8 cellular contexts compared by ENCODE assay signal in the genomic region with DNA sequence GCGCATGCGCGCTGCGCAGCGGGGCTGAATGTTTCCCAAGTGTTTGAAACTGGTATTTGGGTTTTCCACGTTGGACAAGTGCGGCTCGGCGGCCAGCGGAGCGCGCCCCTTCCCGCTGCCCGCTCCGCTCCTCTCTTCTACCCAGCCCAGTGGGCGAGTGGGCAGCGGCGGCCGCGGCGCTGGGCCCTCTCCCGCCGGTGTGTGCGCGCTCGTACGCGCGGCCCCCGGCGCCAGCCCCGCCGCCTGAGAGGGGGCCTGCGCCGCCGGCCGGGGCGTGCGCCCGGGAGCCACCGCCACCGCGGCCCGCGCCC. TPM values are rescaled to one million over a fixed set of nuclear protein-coding genes. Genes with fewer than 3 reads are reported as not detected.
DNase-seq lines count a peak whose midpoint lies in the region; ATAC-seq, FAIRE-seq and TF ChIP-seq lines count a peak whose summit lies in the region.

A gene with protein sequence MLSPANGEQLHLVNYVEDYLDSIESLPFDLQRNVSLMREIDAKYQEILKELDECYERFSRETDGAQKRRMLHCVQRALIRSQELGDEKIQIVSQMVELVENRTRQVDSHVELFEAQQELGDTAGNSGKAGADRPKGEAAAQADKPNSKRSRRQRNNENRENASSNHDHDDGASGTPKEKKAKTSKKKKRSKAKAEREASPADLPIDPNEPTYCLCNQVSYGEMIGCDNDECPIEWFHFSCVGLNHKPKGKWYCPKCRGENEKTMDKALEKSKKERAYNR (plus strand): TSS at position 59 of the 311 bp plus-strand sequence. CDS start 450 bp downstream, outside the sequence.

- TF ChIP-seq CTCF in SK-N-SH (IDR thresholded peaks at IDR 0.05), result no peak
- TF ChIP-seq CTCF in kidney (IDR thresholded peaks at IDR 0.05; ENCODE audit: borderline replicate concordance, extremely low read depth, insufficient read depth), result no peak

- no peak for FAIRE-seq in kidney (lab: Jason Lieb, UNC)

- H3K9me3 ChIP-seq in SK-N-SH (no peaks in the 10 kb centered on the region), kidney (ENCODE audit: control insufficient read depth in 1 of 2, low read length in 2 of 2) (no peaks in the 10 kb centered on the region), subcutaneous abdominal adipose tissue (ENCODE audit: control insufficient read depth in 5 of 5, low read length in 5 of 5) (no peaks in the 10 kb centered on the region)

- 0 out of 2 replicates have a peak within 1 kb of the TSS, but pooled peaks have one; percentile 56 for H2AFZ ChIP-seq in SK-N-SH (ENCODE audit: low read depth)

- peak within 1 kb of the TSS; percentile 97 for H3K4me2 ChIP-seq in SK-N-SH

- POLR2A ChIA-PET in SK-N-SH (lab: Yijun Ruan, JAX), result no interaction called here

- peaks cover 15% of the 10 kb centered on the region for H3F3A ChIP-seq in SK-N-SH (replicated peaks; ENCODE audit: insufficient read depth)

- ATAC-seq in SK-N-SH treated with all-trans-retinoic acid at 6 μM for 48 hours (no peak), HG03469 (IDR thresholded peaks at IDR 0.05; ENCODE audit: unreplicated experiment) (no peak)
- ATAC-seq in activated naive CD4-positive, alpha-beta T cell treated with anti-CD3 and anti-CD28 coated beads, Interleukin-2, amount 50 U/mL, for 72 hours, result no peak

- H3K4me1 ChIP-seq in SK-N-SH (ENCODE audit: control insufficient read depth in 1 of 2, insufficient read depth in 2 of 2, low read depth in 1 of 2, low read length in 1 of 2) (peaks cover 3 to 6% of the 10 kb centered on the region in 2 experiments; a peak in 3 of 4 replicates), kidney (ENCODE audit: control insufficient read depth in 1 of 2, insufficient read depth in 1 of 2, low read depth in 1 of 2, low read length in 2 of 2) (peaks cover 10 to 17% of the 10 kb centered on the region in 2 donors), subcutaneous abdominal adipose tissue (ENCODE audit: control insufficient read depth in 5 of 5, insufficient read depth in 5 of 5, low read length in 5 of 5) (peaks cover 2 to 41% (median 31%) of the 10 kb centered on the region in 5 donors)

- peak within 1 kb of the TSS; percentile 100 for H3K27ac ChIP-seq in SK-N-SH (ENCODE audit: low read depth in 2 of 2, low read length in 1 of 2)
- H3K27ac ChIP-seq in kidney (ENCODE audit: low read depth in 2 of 2, low read length in 2 of 2), result peak within 1 kb of the TSS; percentile 99 to 100
- peak within 1 kb of the TSS; percentile 97 for H3K27ac ChIP-seq in subcutaneous abdominal adipose tissue (ENCODE audit: low read depth, low read length)

- peaks cover 27% of the 10 kb centered on the region for H4K20me1 ChIP-seq in SK-N-SH (ENCODE audit: insufficient read depth)

- DNase-seq in SK-N-SH (no peak), kidney (no peak), kidney glomerular epithelial cell (lab: John Stamatoyannopoulos, UW) (no peak), OCI-M2 (lab: John Stamatoyannopoulos, UW; ENCODE audit: unreplicated experiment) (no peak)
- no peak for DNase-seq in activated naive CD4-positive, alpha-beta T cell treated with anti-CD3 and anti-CD28 coated beads, Interleukin-2, amount 50 U/mL, for 72 hours (ENCODE audit: low spot score in 2 of 2)

- 3% methylated on average over 5 of the region's 45 CpGs for WGBS in SK-N-SH (ENCODE audit: low lambda C conversion rate)

- TF ChIP-seq RAD21 in SK-N-SH (IDR thresholded peaks at IDR 0.05; ENCODE audit: low read length), result no peak

- H3K4me3 ChIP-seq in SK-N-SH (ENCODE audit: low read depth in 2 of 2, low read length in 1 of 2) (peak within 1 kb of the TSS; percentile 97 to 99), kidney (ENCODE audit: low read length in 2 of 2) (peak within 1 kb of the TSS; percentile 76 to 89), subcutaneous abdominal adipose tissue (ENCODE audit: low read depth in 1 of 5, low read length in 5 of 5) (peak within 1 kb of the TSS; percentile 80 to 98 (median 92))

- peaks cover 8 to 13% of the 10 kb centered on the region in 2 donors for H3K36me3 Mint-ChIP-seq in activated naive CD4-positive, alpha-beta T cell treated with anti-CD3 and anti-CD28 coated beads, Interleukin-2, amount 50 U/mL, for 72 hours

- H3K27ac Mint-ChIP-seq in activated naive CD4-positive, alpha-beta T cell treated with anti-CD3 and anti-CD28 coated beads, Interleukin-2, amount 50 U/mL, for 72 hours, result peak within 1 kb of the TSS; percentile 99 to 100

- H3K79me2 ChIP-seq in SK-N-SH (ENCODE audit: insufficient read depth), result peaks cover 57% of the 10 kb centered on the region

- H3K9me3 Mint-ChIP-seq in activated naive CD4-positive, alpha-beta T cell treated with anti-CD3 and anti-CD28 coated beads, Interleukin-2, amount 50 U/mL, for 72 hours, result no peaks in the 10 kb centered on the region

- intact Hi-C loops in kidney (cut with DNase I), result no loop called here

- H3K9me2 ChIP-seq in SK-N-SH, result no peaks in the 10 kb centered on the region

- no peak for TF ChIP-seq EP300 in SK-N-SH (IDR thresholded peaks at IDR 0.05; ENCODE audit: borderline replicate concordance in 1 of 2, low read depth in 1 of 2, low read length in 1 of 2)

- CTCF ChIA-PET in SK-N-SH (lab: Yijun Ruan, JAX), result no interaction called here

- H3K27me3 ChIP-seq in SK-N-SH (ENCODE audit: insufficient read depth) (no peaks in the 10 kb centered on the region), subcutaneous abdominal adipose tissue (ENCODE audit: control insufficient read depth in 5 of 5, insufficient read depth in 4 of 5, low read length in 5 of 5) (no peaks in the 10 kb centered on the region)

- H3K36me3 ChIP-seq in SK-N-SH (replicated peaks in 1 of 2; ENCODE audit: control insufficient read depth in 1 of 2, insufficient read depth in 2 of 2, low read length in 1 of 2), result no peaks in the 10 kb centered on the region
- no peaks in the 10 kb centered on the region for H3K36me3 ChIP-seq in kidney (ENCODE audit: control insufficient read depth in 1 of 2, insufficient read depth in 2 of 2, low read length in 2 of 2)
- H3K36me3 ChIP-seq in subcutaneous abdominal adipose tissue (ENCODE audit: control insufficient read depth in 5 of 5, insufficient read depth in 5 of 5, low read length in 5 of 5), result no peaks in the 10 kb centered on the region

- H3K9ac ChIP-seq in SK-N-SH (peak within 1 kb of the TSS; percentile 100), kidney (ENCODE audit: low read length in 2 of 2) (peak within 1 kb of the TSS; percentile 94 to 97), subcutaneous abdominal adipose tissue (ENCODE audit: low read length in 5 of 5) (peak within 1 kb of the TSS in 4 of 5 donors; percentile 84 to 99 (median 88))

TF ChIP-seq in SK-N-SH, 30 proteins besides CTCF, POLR2A, EP300 and RAD21 (continues in another document):
- TF ChIP-seq, protein P1, sequence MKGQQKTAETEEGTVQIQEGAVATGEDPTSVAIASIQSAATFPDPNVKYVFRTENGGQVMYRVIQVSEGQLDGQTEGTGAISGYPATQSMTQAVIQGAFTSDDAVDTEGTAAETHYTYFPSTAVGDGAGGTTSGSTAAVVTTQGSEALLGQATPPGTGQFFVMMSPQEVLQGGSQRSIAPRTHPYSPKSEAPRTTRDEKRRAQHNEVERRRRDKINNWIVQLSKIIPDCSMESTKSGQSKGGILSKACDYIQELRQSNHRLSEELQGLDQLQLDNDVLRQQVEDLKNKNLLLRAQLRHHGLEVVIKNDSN (IDR thresholded peaks at IDR 0.05; ENCODE audit: borderline replicate concordance, low read depth), result no peak
- TF ChIP-seq, protein P2, sequence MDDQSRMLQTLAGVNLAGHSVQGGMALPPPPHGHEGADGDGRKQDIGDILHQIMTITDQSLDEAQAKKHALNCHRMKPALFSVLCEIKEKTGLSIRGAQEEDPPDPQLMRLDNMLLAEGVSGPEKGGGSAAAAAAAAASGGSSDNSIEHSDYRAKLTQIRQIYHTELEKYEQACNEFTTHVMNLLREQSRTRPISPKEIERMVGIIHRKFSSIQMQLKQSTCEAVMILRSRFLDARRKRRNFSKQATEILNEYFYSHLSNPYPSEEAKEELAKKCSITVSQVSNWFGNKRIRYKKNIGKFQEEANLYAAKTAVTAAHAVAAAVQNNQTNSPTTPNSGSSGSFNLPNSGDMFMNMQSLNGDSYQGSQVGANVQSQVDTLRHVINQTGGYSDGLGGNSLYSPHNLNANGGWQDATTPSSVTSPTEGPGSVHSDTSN (IDR thresholded peaks at IDR 0.05), result no peak
- TF ChIP-seq MXI1 (IDR thresholded peaks at IDR 0.05; ENCODE audit: low read depth, low read length), result peak; percentile 76

TF ChIP-seq in SK-N-SH treated with all-trans-retinoic acid at 6 μM for 48 hours, 23 proteins besides CTCF, POLR2A, EP300 and RAD21:
- TF ChIP-seq, protein P3, sequence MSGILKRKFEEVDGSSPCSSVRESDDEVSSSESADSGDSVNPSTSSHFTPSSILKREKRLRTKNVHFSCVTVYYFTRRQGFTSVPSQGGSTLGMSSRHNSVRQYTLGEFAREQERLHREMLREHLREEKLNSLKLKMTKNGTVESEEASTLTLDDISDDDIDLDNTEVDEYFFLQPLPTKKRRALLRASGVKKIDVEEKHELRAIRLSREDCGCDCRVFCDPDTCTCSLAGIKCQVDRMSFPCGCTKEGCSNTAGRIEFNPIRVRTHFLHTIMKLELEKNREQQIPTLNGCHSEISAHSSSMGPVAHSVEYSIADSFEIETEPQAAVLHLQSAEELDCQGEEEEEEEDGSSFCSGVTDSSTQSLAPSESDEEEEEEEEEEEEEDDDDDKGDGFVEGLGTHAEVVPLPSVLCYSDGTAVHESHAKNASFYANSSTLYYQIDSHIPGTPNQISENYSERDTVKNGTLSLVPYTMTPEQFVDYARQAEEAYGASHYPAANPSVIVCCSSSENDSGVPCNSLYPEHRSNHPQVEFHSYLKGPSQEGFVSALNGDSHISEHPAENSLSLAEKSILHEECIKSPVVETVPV (CRISPR knock-in tag; IDR thresholded peaks at IDR 0.05), result no peak
- TF ChIP-seq ZFP30 (CRISPR knock-in tag; IDR thresholded peaks at IDR 0.05) (no peak), ZFP3 (CRISPR knock-in tag; IDR thresholded peaks at IDR 0.05) (no peak), OSR1 (CRISPR knock-in tag; IDR thresholded peaks at IDR 0.05) (no peak), ESRRG (CRISPR knock-in tag; IDR thresholded peaks at IDR 0.05) (no peak), ZNF565 (CRISPR knock-in tag; conservative IDR thresholded peaks at IDR 0.05; ENCODE audit: low read depth) (no peak)

RNA-seq across cellular contexts. Expression of the gene that starts here (rescaled TPM):
- polyA plus RNA-seq in SK-N-SH (2012; rRNA removed) (19.8 and 25.4 TPM in 2 replicates), kidney (ENCODE audit: insufficient read depth, low read depth, low replicate concordance) (7.8 TPM)
- 10.7 and 16.3 TPM in 2 replicates for polyA plus RNA-seq in SK-N-SH (2012; cell fraction: cytosol; rRNA removed)
- 16.6 and 18.0 TPM in 2 replicates for polyA plus RNA-seq in SK-N-SH (2012; cell fraction: nucleus; rRNA removed)
- total RNA-seq in activated naive CD4-positive, alpha-beta T cell treated with anti-CD3 and anti-CD28 coated beads, Interleukin-2, amount 50 U/mL, for 72 hours, result 10 to 100 TPM; 19.6 to 26.7 TPM
- total RNA-seq in kidney, result 12.4 TPM
